25 cellular contexts compared by ENCODE assay signal in the genomic region with DNA sequence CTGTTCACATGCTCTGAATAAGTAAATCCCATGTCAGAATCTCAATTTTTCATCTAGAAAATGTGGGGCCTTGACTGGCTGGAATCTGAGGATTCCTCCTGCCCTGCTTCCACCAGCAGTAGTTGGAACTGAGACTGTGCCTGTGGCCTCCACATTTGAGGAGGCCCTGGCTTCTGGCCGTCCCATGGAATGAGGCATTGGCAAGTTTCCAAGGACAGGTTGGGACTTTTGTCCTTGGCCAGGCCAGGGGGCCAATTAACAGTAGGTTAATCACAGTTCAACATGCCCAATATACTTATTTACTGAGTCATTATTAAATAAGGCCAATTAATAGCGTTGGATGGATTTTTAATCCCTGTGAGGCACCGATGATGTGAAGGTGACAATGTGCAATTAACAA. TPM values are rescaled to one million over a fixed set of nuclear protein-coding genes. Genes with fewer than 3 reads are reported as not detected.
DNase-seq lines count a peak whose midpoint lies in the region; ATAC-seq, FAIRE-seq and TF ChIP-seq lines count a peak whose summit lies in the region.
"Had no signal": no experiment of that assay in that cellular context is flagged by ENCODE, and none has a peak within 500 bp of the region (broad histone marks: within the 10 kb centered on the region; RNA-seq: fewer than 3 reads in every experiment).

No MANE protein-coding gene starts in this region.

- H3K9me3 ChIP-seq in body of pancreas (no peaks in the 10 kb centered on the region), pancreas (no peaks in the 10 kb centered on the region)
- H3K9me3 ChIP-seq: BE2C, BLaER1 had no signal

- H3K27ac ChIP-seq in body of pancreas, result peak overlapping the region in 1 of 4 donors; percentile 12
- no peak overlapping the region for H3K27ac ChIP-seq in pancreas
- H3K27ac ChIP-seq: BLaER1 had no signal

- H3K4me1 Mint-ChIP-seq in activated T-helper 1 cell treated with anti-CD3 and anti-CD28 coated beads, Interleukin-12 subunit alpha, Interleukin-12 subunit beta, Interleukin-2, Interleukin-4 antibody, amounts not matched to agents 30 ng/mL and 10 ng/mL and 1 ng/mL, durations not matched to agents 14 hours and 24 hours and 36 hours (ENCODE audit: low read depth), result no peaks in the 10 kb centered on the region
- no peaks in the 10 kb centered on the region for H3K4me1 Mint-ChIP-seq in effector memory CD8-positive, alpha-beta T cell (ENCODE audit: low read depth in 2 of 2)
- H3K4me1 Mint-ChIP-seq: CD14-positive monocyte; CD4-positive, alpha-beta memory T cell; CD4-positive, CD25-positive, alpha-beta regulatory T cell; CD8-positive, alpha-beta memory T cell had no signal

- no peak for FAIRE-seq in pancreas (lab: Jason Lieb, UNC)
- FAIRE-seq: A204.1, G401.6, GM12891, GM19239 had no signal

- no peaks in the 10 kb centered on the region for H3K4me1 ChIP-seq in body of pancreas
- H3K4me1 ChIP-seq in pancreas, result no peaks in the 10 kb centered on the region
- H3K4me1 ChIP-seq: BE2C had no signal

- H3K36me3 Mint-ChIP-seq in activated T-helper 1 cell treated with anti-CD3 and anti-CD28 coated beads, Interleukin-12 subunit alpha, Interleukin-12 subunit beta, Interleukin-2, Interleukin-4 antibody, amounts not matched to agents 30 ng/mL and 10 ng/mL and 1 ng/mL, durations not matched to agents 14 hours and 24 hours and 36 hours (ENCODE audit: low read depth), result no peaks in the 10 kb centered on the region
- H3K36me3 Mint-ChIP-seq in effector memory CD8-positive, alpha-beta T cell (ENCODE audit: insufficient read depth), result no peaks in the 10 kb centered on the region
- H3K36me3 Mint-ChIP-seq: CD14-positive monocyte; CD4-positive, alpha-beta memory T cell; CD4-positive, CD25-positive, alpha-beta regulatory T cell; CD8-positive, alpha-beta memory T cell had no signal

- TF ChIP-seq POLR2A in body of pancreas (IDR thresholded peaks at IDR 0.05), result no peak

- H3K27ac Mint-ChIP-seq in activated T-helper 1 cell treated with anti-CD3 and anti-CD28 coated beads, Interleukin-12 subunit alpha, Interleukin-12 subunit beta, Interleukin-2, Interleukin-4 antibody, amounts not matched to agents 30 ng/mL and 10 ng/mL and 1 ng/mL, durations not matched to agents 14 hours and 24 hours and 36 hours, result no peak overlapping the region
- H3K27ac Mint-ChIP-seq in effector memory CD8-positive, alpha-beta T cell, result no peak overlapping the region
- H3K27ac Mint-ChIP-seq: CD14-positive monocyte; CD4-positive, alpha-beta memory T cell; CD4-positive, CD25-positive, alpha-beta regulatory T cell; CD8-positive, alpha-beta memory T cell had no signal

- ATAC-seq in body of pancreas (peak; percentile 21), pancreas (peak in 3 of 4 donors; percentile 28 to 31 (median 30))
- no peak for ATAC-seq in effector memory CD8-positive, alpha-beta T cell (replicated peaks)

- H3K9me3 Mint-ChIP-seq in activated T-helper 1 cell treated with anti-CD3 and anti-CD28 coated beads, Interleukin-12 subunit alpha, Interleukin-12 subunit beta, Interleukin-2, Interleukin-4 antibody, amounts not matched to agents 30 ng/mL and 10 ng/mL and 1 ng/mL, durations not matched to agents 14 hours and 24 hours and 36 hours, result no peaks in the 10 kb centered on the region
- peaks cover 0 to 2% of the 10 kb centered on the region in 2 donors for H3K9me3 Mint-ChIP-seq in effector memory CD8-positive, alpha-beta T cell

- TF ChIP-seq CTCF in body of pancreas (IDR thresholded peaks at IDR 0.05) (no peak), pancreas (IDR thresholded peaks at IDR 0.05) (no peak)

- H3K4me3 ChIP-seq in body of pancreas (no peak overlapping the region), pancreas (no peak overlapping the region)
- H3K4me3 ChIP-seq: BLaER1 had no signal

- H3K27me3 Mint-ChIP-seq in activated T-helper 1 cell treated with anti-CD3 and anti-CD28 coated beads, Interleukin-12 subunit alpha, Interleukin-12 subunit beta, Interleukin-2, Interleukin-4 antibody, amounts not matched to agents 30 ng/mL and 10 ng/mL and 1 ng/mL, durations not matched to agents 14 hours and 24 hours and 36 hours (ENCODE audit: insufficient read depth), result no peaks in the 10 kb centered on the region
- no peaks in the 10 kb centered on the region for H3K27me3 Mint-ChIP-seq in effector memory CD8-positive, alpha-beta T cell
- H3K27me3 Mint-ChIP-seq: CD4-positive, alpha-beta memory T cell; CD4-positive, CD25-positive, alpha-beta regulatory T cell had no signal

- H3K4me3 Mint-ChIP-seq in activated T-helper 1 cell treated with anti-CD3 and anti-CD28 coated beads, Interleukin-12 subunit alpha, Interleukin-12 subunit beta, Interleukin-2, Interleukin-4 antibody, amounts not matched to agents 30 ng/mL and 10 ng/mL and 1 ng/mL, durations not matched to agents 14 hours and 24 hours and 36 hours, result no peak overlapping the region
- no peak overlapping the region for H3K4me3 Mint-ChIP-seq in effector memory CD8-positive, alpha-beta T cell
- H3K4me3 Mint-ChIP-seq: CD14-positive monocyte; CD4-positive, alpha-beta memory T cell; CD4-positive, CD25-positive, alpha-beta regulatory T cell had no signal

- no peaks in the 10 kb centered on the region for H3K36me3 ChIP-seq in body of pancreas (replicated peaks in 1 of 2; ENCODE audit: insufficient read depth in 1 of 2, low read depth in 2 of 2)
- no peaks in the 10 kb centered on the region for H3K36me3 ChIP-seq in pancreas
- H3K36me3 ChIP-seq: BE2C, BLaER1 had no signal

- intact Hi-C loops in body of pancreas (cut with DNase I), result no loop called here
- intact Hi-C loops in pancreas (cut with DNase I), result no loop called here
- intact Hi-C loops in activated T-helper 1 cell treated with anti-CD3 and anti-CD28 coated beads, Interleukin-12 subunit alpha, Interleukin-12 subunit beta, Interleukin-2, Interleukin-4 antibody, amounts not matched to agents 30 ng/mL and 10 ng/mL and 1 ng/mL, durations not matched to agents 14 hours and 24 hours and 36 hours (cut with micrococcal nuclease), result no loop called here

- H3K27me3 ChIP-seq in body of pancreas, result no peaks in the 10 kb centered on the region
- H3K27me3 ChIP-seq in pancreas, result no peaks in the 10 kb centered on the region
- H3K27me3 ChIP-seq: BE2C had no signal

- DNase-seq in M059J (ENCODE audit: low read depth) (peak; percentile 29), astrocyte of the hippocampus (ENCODE audit: low read depth, low spot score) (peak; percentile 45), body of pancreas (peak; percentile 2 to 36 (median 10)), pancreas (peak in 2 of 6 donors; percentile 7 to 12), DMS 273 (lab: John Stamatoyannopoulos, UW; ENCODE audit: unreplicated experiment) (no peak), foreskin melanocyte (no peak)
- DNase-seq in activated T-helper 1 cell treated with anti-CD3 and anti-CD28 coated beads, Interleukin-12 subunit alpha, Interleukin-12 subunit beta, Interleukin-2, Interleukin-4 antibody, amounts not matched to agents 30 ng/mL and 10 ng/mL and 1 ng/mL, durations not matched to agents 14 hours and 24 hours and 36 hours (ENCODE audit: low spot score), result no peak
- no peak for DNase-seq in effector memory CD8-positive, alpha-beta T cell
- DNase-seq: 8988T; ACHN; BE2C; C1 segment of cervical spinal cord; CD4-positive, alpha-beta memory T cell; CD4-positive, CD25-positive, alpha-beta regulatory T cell; CD8-positive, alpha-beta memory T cell; COR-L47; DMS79 treated with DMSO at 0.1 percent for 48 hours; GF-D8 had no signal

- WGBS in body of pancreas, 2 donors, result 37 to 52% methylated on average over 2 of the region's 3 CpGs
- WGBS in pancreas, 2 donors, result 39 to 47% methylated on average over 3 of the region's 3 CpGs

RNA-seq across cellular contexts. Expression of gene GABRE, which starts 50.2 kb away (rescaled TPM):
- 11.8 and 13.9 TPM in 2 replicates for total RNA-seq in M059J (2014; rRNA removed; shearing (Covaris generic))
- 10 to 100 TPM; 46.2 to 64.9 TPM for total RNA-seq in body of pancreas
- total RNA-seq in pancreas, result 10 to 100 TPM in 3 of 6 donors, 1 to 10 TPM in 3; 4.2 to 15.1 (median 10.8) TPM
- polyA plus RNA-seq in pancreas, result 10 to 100 TPM; 29.2 to 51.4 TPM
- not detected in 2 replicates for total RNA-seq in activated T-helper 1 cell treated with anti-CD3 and anti-CD28 coated beads, Interleukin-12 subunit alpha, Interleukin-12 subunit beta, Interleukin-2, Interleukin-4 antibody, amounts not matched to agents 30 ng/mL and 10 ng/mL and 1 ng/mL, durations not matched to agents 14 hours and 24 hours and 36 hours
- total RNA-seq: A673; CD4-positive, alpha-beta memory T cell; CD4-positive, CD25-positive, alpha-beta regulatory T cell; CD8-positive, alpha-beta memory T cell had no signal
- polyA plus RNA-seq: CD14-positive monocyte; CD4-positive, alpha-beta memory T cell; CD4-positive, CD25-positive, alpha-beta regulatory T cell; CD8-positive, alpha-beta memory T cell had no signal

Comparison
In these comparisons a context has a peak if more than half of its experiments do, and no peak if none do; other contexts are left out.
1. DNase-seq: peak in M059J (single experiment), astrocyte of the hippocampus (single experiment) and body of pancreas (4 of 4); none in DMS 273 (single experiment), activated T-helper 1 cell treated with anti-CD3 and anti-CD28 coated beads, Interleukin-12 subunit alpha, Interleukin-12 subunit beta, Interleukin-2, Interleukin-4 antibody, amounts not matched to agents 30 ng/mL and 10 ng/mL and 1 ng/mL, durations not matched to agents 14 hours and 24 hours and 36 hours (single experiment), effector memory CD8-positive, alpha-beta T cell (0 of 3) and foreskin melanocyte (single experiment).